Comparison of ENCODE assay signal across 26 cellular contexts in genomic region chr3:133192967-133193366, GRCh38.
"Had no signal": no experiment of that assay in that cellular context is flagged by ENCODE, and none has a peak within 500 bp of the region (broad histone marks: within the 10 kb centered on the region; RNA-seq: fewer than 3 reads in every experiment).

No MANE protein-coding gene starts in this region.

- H3K4me3 Mint-ChIP-seq: natural killer cell; stimulated activated effector memory CD8-positive, alpha-beta T cell treated with anti-CD3 and anti-CD28 coated beads, Interleukin-12 subunit alpha, Interleukin-12 subunit beta, amount 100 ng/mL, for 72 hours; type B pancreatic cell had no signal

- H3K27me3 ChIP-seq: dorsolateral prefrontal cortex, heart right ventricle, pancreas, right lobe of liver, stomach, testis, tibial artery had no signal

- H3K27ac Mint-ChIP-seq: natural killer cell; stimulated activated effector memory CD8-positive, alpha-beta T cell treated with anti-CD3 and anti-CD28 coated beads, Interleukin-12 subunit alpha, Interleukin-12 subunit beta, amount 100 ng/mL, for 72 hours; type B pancreatic cell had no signal

- H3K4me1 Mint-ChIP-seq: natural killer cell; stimulated activated effector memory CD8-positive, alpha-beta T cell treated with anti-CD3 and anti-CD28 coated beads, Interleukin-12 subunit alpha, Interleukin-12 subunit beta, amount 100 ng/mL, for 72 hours had no signal

- H3K4me3 ChIP-seq: dorsolateral prefrontal cortex, esophagus squamous epithelium, heart right ventricle, lower lobe of right lung, pancreas, right lobe of liver, stomach, testis, tibial artery had no signal

- H3K36me3 Mint-ChIP-seq: natural killer cell; stimulated activated effector memory CD8-positive, alpha-beta T cell treated with anti-CD3 and anti-CD28 coated beads, Interleukin-12 subunit alpha, Interleukin-12 subunit beta, amount 100 ng/mL, for 72 hours; type B pancreatic cell had no signal

- H3K4me1 ChIP-seq: esophagus squamous epithelium, lower lobe of right lung, pancreas, right lobe of liver, stomach, tibial artery had no signal

- H3K27ac ChIP-seq: dorsolateral prefrontal cortex, esophagus squamous epithelium, heart right ventricle, lower lobe of right lung, pancreas, right lobe of liver, stomach, tibial artery had no signal

- ATAC-seq: heart right ventricle; left colon; left ventricle myocardium superior; lower lobe of right lung; natural killer cell; pancreas; stimulated activated effector memory CD8-positive, alpha-beta T cell treated with anti-CD3 and anti-CD28 coated beads, Interleukin-12 subunit alpha, Interleukin-12 subunit beta, amount 100 ng/mL, for 72 hours had no signal

- DNase-seq: dorsolateral prefrontal cortex; effector CD4-positive, alpha-beta T cell; esophagus squamous epithelium; foreskin melanocyte; glutamatergic neuron; heart right ventricle; hippocampal formation; left colon; left ventricle myocardium superior; lower lobe of right lung; natural killer cell; occipital lobe; pancreas; right lobe of liver; stimulated activated CD4-positive, alpha-beta T cell treated with anti-CD3 and anti-CD28 coated beads, Interleukin-2, amount 100 ng/mL, for 24 hours; stimulated activated CD4-positive, alpha-beta T cell treated with anti-CD3 and anti-CD28 coated beads, Interleukin-4, amount 100 ng/mL, for 24 hours; stimulated activated naive CD4-positive, alpha-beta T cell treated with Interleukin-2 at 50 U/mL for 16 hours; stomach; substantia nigra; tibial artery had no signal

- FAIRE-seq: colon, endothelial cell of umbilical vein, islet of Langerhans, pancreas had no signal

- H3K36me3 ChIP-seq: esophagus squamous epithelium, heart right ventricle, lower lobe of right lung, pancreas, right lobe of liver, stomach, tibial artery had no signal

- H3K27me3 Mint-ChIP-seq: type B pancreatic cell had no signal

- H3K9me3 Mint-ChIP-seq: type B pancreatic cell had no signal
